ENCODE assay signal across 8 cellular contexts in the genomic region with DNA sequence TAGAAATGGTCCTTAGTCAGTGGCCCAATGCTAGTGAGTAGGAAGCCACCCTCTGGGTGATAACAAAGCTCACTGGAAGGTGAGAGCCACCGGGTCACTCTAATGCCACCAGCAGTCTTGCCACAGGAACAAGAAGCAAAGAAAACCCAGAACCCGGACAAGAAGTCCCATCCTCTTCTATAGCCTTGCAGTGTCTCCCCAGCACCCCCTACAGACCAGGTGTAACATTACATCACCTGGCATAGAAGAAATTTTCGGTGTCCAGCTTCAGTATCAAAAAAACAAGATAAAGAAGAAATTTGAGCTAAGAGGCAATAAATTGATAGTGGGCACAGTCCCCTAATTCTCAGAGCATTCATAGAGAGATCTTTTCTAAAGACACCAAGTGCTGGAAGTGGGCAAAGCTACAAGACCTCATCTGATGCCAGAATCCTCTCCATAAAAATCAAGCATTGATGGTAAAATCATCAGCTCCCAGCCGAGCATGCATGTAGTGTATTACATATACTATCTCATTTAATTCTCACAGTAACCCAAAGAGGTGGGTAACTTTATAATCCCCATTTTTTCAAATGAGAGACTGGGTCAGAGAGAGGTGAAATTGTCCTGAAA.
DNase-seq lines count a peak whose midpoint lies in the region; ATAC-seq and TF ChIP-seq lines count a peak whose summit lies in the region.

No MANE protein-coding gene starts in this region.

- no peaks in the 10 kb centered on the region for H4K20me1 ChIP-seq in OCI-LY3 (ENCODE audit: insufficient read depth, low read length)

- H3K4ac ChIP-seq in mesenchymal stem cell (ENCODE audit: low read depth in 1 of 2, low read length in 2 of 2): no peak overlapping the region

- 27 to 43% methylated on average over 4 of the region's 4 CpGs for WGBS in esophagus squamous epithelium, 2 donors
- 31 to 54% methylated on average over 4 of the region's 4 CpGs for WGBS in upper lobe of left lung, 2 donors
- WGBS in mesenchymal stem cell: 27% methylated on average over 3 of the region's 4 CpGs

- H3K9ac ChIP-seq in OCI-LY3 (ENCODE audit: low read length) (no peak overlapping the region), mesenchymal stem cell (ENCODE audit: low read length) (no peak overlapping the region)

- TF ChIP-seq CTCF in OCI-LY3 (IDR thresholded peaks at IDR 0.05; ENCODE audit: low read depth, low read length): peak; percentile 65
- peak in 5 of 6 experiments; percentile 11 to 62 (median 35) for TF ChIP-seq CTCF in esophagus squamous epithelium (IDR thresholded peaks at IDR 0.05)
- peak in 5 of 6 experiments; percentile 33 to 59 (median 54) for TF ChIP-seq CTCF in upper lobe of left lung (IDR thresholded peaks at IDR 0.05)

- no peak overlapping the region for H4K91ac ChIP-seq in mesenchymal stem cell (ENCODE audit: low read length)

- H3K27ac ChIP-seq in OCI-LY3 (ENCODE audit: low read length) (no peak overlapping the region), esophagus squamous epithelium (no peak overlapping the region), upper lobe of left lung (no peak overlapping the region), mesenchymal stem cell (ENCODE audit: low read length, poor library complexity, severe bottlenecking) (no peak overlapping the region)

- H3K18ac ChIP-seq in mesenchymal stem cell (ENCODE audit: low read depth in 1 of 2, low read length in 2 of 2): no peak overlapping the region

- H3K4me3 ChIP-seq in OCI-LY3 (ENCODE audit: low read length) (no peak overlapping the region), esophagus squamous epithelium (no peak overlapping the region), upper lobe of left lung (no peak overlapping the region), mesenchymal stem cell (ENCODE audit: insufficient read depth in 1 of 2, low read depth in 1 of 2, low read length in 2 of 2) (no peak overlapping the region)

- no peak overlapping the region for H2AFZ ChIP-seq in OCI-LY3 (ENCODE audit: low read depth, low read length)
- no peak overlapping the region for H2AFZ ChIP-seq in mesenchymal stem cell (ENCODE audit: low read depth, low read length)

- H3K36me3 ChIP-seq in OCI-LY3 (replicated peaks; ENCODE audit: low read depth, low read length): no peaks in the 10 kb centered on the region
- no peaks in the 10 kb centered on the region for H3K36me3 ChIP-seq in esophagus squamous epithelium
- no peaks in the 10 kb centered on the region for H3K36me3 ChIP-seq in upper lobe of left lung
- no peaks in the 10 kb centered on the region for H3K36me3 ChIP-seq in mesenchymal stem cell (ENCODE audit: control insufficient read depth in 1 of 2, insufficient read depth in 2 of 2, low read depth in 1 of 2, low read length in 2 of 2)

- no peak for TF ChIP-seq EP300 in upper lobe of left lung (IDR thresholded peaks at IDR 0.05)

- no peak overlapping the region for H2AK5ac ChIP-seq in mesenchymal stem cell (ENCODE audit: low read length, severe bottlenecking)

- TF ChIP-seq POLR2A in esophagus squamous epithelium (IDR thresholded peaks at IDR 0.05) (no peak), upper lobe of left lung (IDR thresholded peaks at IDR 0.05) (no peak)

- ATAC-seq in upper lobe of left lung (ENCODE audit: low FRiP score in 2 of 2) (no peak), GM18517 (IDR thresholded peaks at IDR 0.05; ENCODE audit: unreplicated experiment) (no peak)

- H3K4me2 ChIP-seq in OCI-LY3 (ENCODE audit: low read length) (no peak overlapping the region), mesenchymal stem cell (ENCODE audit: low read length, poor library complexity, severe bottlenecking) (no peak overlapping the region)

- H2BK5ac ChIP-seq in mesenchymal stem cell (ENCODE audit: low read depth, low read length, poor library complexity, severe bottlenecking): no peak overlapping the region

- H2BK12ac ChIP-seq in mesenchymal stem cell (ENCODE audit: low read length in 2 of 2): no peak overlapping the region

- DNase-seq in stimulated activated CD4-positive, alpha-beta T cell treated with anti-CD3 and anti-CD28 coated beads, Interleukin-1b, Interleukin-23, amount 100 ng/mL, for 48 hours: peak; percentile 6
- no peak for DNase-seq in stimulated activated CD4-positive, alpha-beta T cell treated with anti-CD3 and anti-CD28 coated beads, Interleukin-4, amount 100 ng/mL, for 24 hours
- no peak for DNase-seq in esophagus squamous epithelium (lab: John Stamatoyannopoulos, UW)
- DNase-seq in upper lobe of left lung: no peak
- no peak for DNase-seq in ACHN
- no peak for DNase-seq in mesenchymal stem cell

- no peak overlapping the region for H2BK120ac ChIP-seq in mesenchymal stem cell (ENCODE audit: low read depth, low read length)

- no peak overlapping the region for H2BK15ac ChIP-seq in mesenchymal stem cell (ENCODE audit: low read depth, poor library complexity, severe bottlenecking)

- H3K27me3 ChIP-seq in OCI-LY3 (ENCODE audit: low read depth, low read length): no peaks in the 10 kb centered on the region
- H3K27me3 ChIP-seq in esophagus squamous epithelium: peaks cover 0 to 22% (median 0%) of the 10 kb centered on the region in 4 donors
- no peaks in the 10 kb centered on the region for H3K27me3 ChIP-seq in upper lobe of left lung
- peaks cover 0 to 27% of the 10 kb centered on the region in 2 experiments for H3K27me3 ChIP-seq in mesenchymal stem cell (ENCODE audit: control insufficient read depth in 1 of 2, insufficient read depth in 1 of 2, low read length in 2 of 2)

- H3K79me1 ChIP-seq in mesenchymal stem cell (replicated peaks; ENCODE audit: low read length, poor library complexity, severe bottlenecking): no peaks in the 10 kb centered on the region

- no peak overlapping the region for H3K23ac ChIP-seq in mesenchymal stem cell (ENCODE audit: low read length in 2 of 2)

- H3K9me3 ChIP-seq in OCI-LY3 (ENCODE audit: insufficient read depth, low read length): no peaks in the 10 kb centered on the region
- H3K9me3 ChIP-seq in esophagus squamous epithelium: no peaks in the 10 kb centered on the region
- H3K9me3 ChIP-seq in upper lobe of left lung: no peaks in the 10 kb centered on the region
- no peaks in the 10 kb centered on the region for H3K9me3 ChIP-seq in mesenchymal stem cell (ENCODE audit: control insufficient read depth, low read length)

- H3K4me1 ChIP-seq in OCI-LY3 (ENCODE audit: low read length): no peaks in the 10 kb centered on the region
- H3K4me1 ChIP-seq in esophagus squamous epithelium: no peaks in the 10 kb centered on the region
- H3K4me1 ChIP-seq in upper lobe of left lung: no peaks in the 10 kb centered on the region
- H3K4me1 ChIP-seq in mesenchymal stem cell (ENCODE audit: control insufficient read depth, insufficient read depth, low read depth, low read length): no peaks in the 10 kb centered on the region

- intact Hi-C loops in esophagus squamous epithelium (cut with DNase I): no loop called here

- no peaks in the 10 kb centered on the region for H3K79me2 ChIP-seq in OCI-LY3 (ENCODE audit: low read length)

- in situ Hi-C loops in ACHN (cut with HindIII; ENCODE audit: low pct_ligation_motif_present, low pct_unique_long_range_greater_than_20kb, low sequenced_read_pairs): no loop called here

- no peak overlapping the region for H4K8ac ChIP-seq in mesenchymal stem cell (ENCODE audit: low read length)

- no peak overlapping the region for H3K14ac ChIP-seq in mesenchymal stem cell (ENCODE audit: low read length in 2 of 2)
